19 cellular contexts compared by ENCODE assay signal in the genomic region with DNA sequence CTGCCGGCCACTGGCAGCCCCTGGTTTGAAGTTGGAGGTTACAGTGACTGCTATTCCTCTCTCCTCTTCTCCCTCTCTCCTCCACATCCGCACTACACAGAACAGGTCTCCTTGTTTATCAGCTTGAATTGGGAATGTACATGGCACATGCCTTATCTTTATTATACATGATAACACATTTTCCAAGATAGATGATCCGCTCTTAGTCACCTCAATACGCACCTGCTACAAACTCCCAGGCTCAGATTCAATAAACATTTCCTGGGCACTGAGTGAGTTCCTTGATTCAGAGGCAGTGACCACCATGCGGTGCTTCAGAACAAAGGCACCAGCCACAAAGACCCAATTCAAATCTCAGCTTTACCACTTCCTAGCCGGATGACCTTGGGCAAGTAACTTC.
DNase-seq lines count a peak whose midpoint lies in the region; ATAC-seq and TF ChIP-seq lines count a peak whose summit lies in the region.
"Had no signal": no experiment of that assay in that cellular context is flagged by ENCODE, and none has a peak within 500 bp of the region (broad histone marks: within the 10 kb centered on the region; RNA-seq: fewer than 3 reads in every experiment).

No MANE protein-coding gene starts in this region.

- no peaks in the 10 kb centered on the region for H3K36me3 ChIP-seq in neural progenitor cell

- H3K79me2 ChIP-seq in neural progenitor cell (ENCODE audit: low read depth), result no peaks in the 10 kb centered on the region

- H3K4me3 ChIP-seq in neural progenitor cell, result no peak overlapping the region
- H3K4me3 ChIP-seq: GM23338 had no signal

- no peaks in the 10 kb centered on the region for H3K9me3 Mint-ChIP-seq in dendritic cell treated with granulocyte-macrophage colony-stimulating factor and Interleukin-4, amounts not matched to agents 40 ng/mL and 50 ng/mL, for 4 days
- peaks cover 2% of the 10 kb centered on the region for H3K9me3 Mint-ChIP-seq in neural progenitor cell
- H3K9me3 Mint-ChIP-seq: CD8-positive, alpha-beta memory T cell; GM23338 had no signal

- H3K36me3 Mint-ChIP-seq in dendritic cell treated with granulocyte-macrophage colony-stimulating factor and Interleukin-4, amounts not matched to agents 40 ng/mL and 50 ng/mL, for 4 days (ENCODE audit: low read depth), result no peaks in the 10 kb centered on the region
- no peaks in the 10 kb centered on the region for H3K36me3 Mint-ChIP-seq in neural progenitor cell
- H3K36me3 Mint-ChIP-seq: CD4-positive, CD25-positive, alpha-beta regulatory T cell; CD8-positive, alpha-beta memory T cell had no signal

- no peaks in the 10 kb centered on the region for H3F3A ChIP-seq in neural progenitor cell (ENCODE audit: low read depth)

- no peaks in the 10 kb centered on the region for H3K4me1 ChIP-seq in neural progenitor cell

- no peak overlapping the region for H3K4me3 Mint-ChIP-seq in dendritic cell treated with granulocyte-macrophage colony-stimulating factor and Interleukin-4, amounts not matched to agents 40 ng/mL and 50 ng/mL, for 4 days
- H3K4me3 Mint-ChIP-seq in neural progenitor cell, result no peak overlapping the region
- H3K4me3 Mint-ChIP-seq: B cell; CD4-positive, CD25-positive, alpha-beta regulatory T cell; CD8-positive, alpha-beta memory T cell; GM23338; IgD-negative memory B cell had no signal

- ATAC-seq in left ventricle myocardium superior (no peak), HG02840 (IDR thresholded peaks at IDR 0.05; ENCODE audit: low FRiP score, unreplicated experiment) (no peak), GM19351 (IDR thresholded peaks at IDR 0.05; ENCODE audit: unreplicated experiment) (no peak)
- ATAC-seq: GM23338 had no signal

- H3K27ac Mint-ChIP-seq in dendritic cell treated with granulocyte-macrophage colony-stimulating factor and Interleukin-4, amounts not matched to agents 40 ng/mL and 50 ng/mL, for 4 days, result peak overlapping the region; percentile 5
- H3K27ac Mint-ChIP-seq in neural progenitor cell, result no peak overlapping the region
- H3K27ac Mint-ChIP-seq: B cell; CD4-positive, CD25-positive, alpha-beta regulatory T cell; CD8-positive, alpha-beta memory T cell; GM23338; IgD-negative memory B cell had no signal

- peak overlapping the region; percentile 19 for H2AFZ ChIP-seq in neural progenitor cell (replicated peaks)
- H2AFZ ChIP-seq: GM23338 had no signal

- DNase-seq in cardiac septum (ENCODE audit: low spot score), result peak; percentile 44
- DNase-seq in left ventricle myocardium superior, result no peak
- no peak for DNase-seq in neural progenitor cell (ENCODE audit: low spot score)
- no peak for DNase-seq in NCI-H1105 (lab: John Stamatoyannopoulos, UW)
- DNase-seq: C1 segment of cervical spinal cord; CD4-positive, CD25-positive, alpha-beta regulatory T cell; CD8-positive, alpha-beta memory T cell; COR-L47; DMS 273 treated with DMSO at 0.1 percent for 48 hours; DMS53; DND-41; HCEC 1CT had no signal

- no peak overlapping the region for H3K4me2 ChIP-seq in neural progenitor cell
- H3K4me2 ChIP-seq: GM23338 had no signal

- intact Hi-C loops in cardiac septum (cut with DNase I) (no loop called here), left ventricle myocardium superior (cut with micrococcal nuclease) (no loop called here)
- intact Hi-C loops in dendritic cell treated with granulocyte-macrophage colony-stimulating factor and Interleukin-4, amounts not matched to agents 40 ng/mL and 50 ng/mL, for 4 days (cut with micrococcal nuclease), result no loop called here

- peaks cover 18% of the 10 kb centered on the region for H3K4me1 Mint-ChIP-seq in dendritic cell treated with granulocyte-macrophage colony-stimulating factor and Interleukin-4, amounts not matched to agents 40 ng/mL and 50 ng/mL, for 4 days (ENCODE audit: low read depth)
- peaks cover 6% of the 10 kb centered on the region for H3K4me1 Mint-ChIP-seq in neural progenitor cell
- H3K4me1 Mint-ChIP-seq: B cell; CD4-positive, CD25-positive, alpha-beta regulatory T cell; CD8-positive, alpha-beta memory T cell; GM23338; IgD-negative memory B cell had no signal

- H3K27ac ChIP-seq in neural progenitor cell, result no peak overlapping the region
- H3K27ac ChIP-seq: 22Rv1 had no signal

- no peak for TF ChIP-seq CTCF in neural progenitor cell (IDR thresholded peaks at IDR 0.05)

- H3K9me3 ChIP-seq in neural progenitor cell (ENCODE audit: low read depth), result no peaks in the 10 kb centered on the region

- peaks cover 22% of the 10 kb centered on the region for H3K27me3 Mint-ChIP-seq in dendritic cell treated with granulocyte-macrophage colony-stimulating factor and Interleukin-4, amounts not matched to agents 40 ng/mL and 50 ng/mL, for 4 days
- H3K27me3 Mint-ChIP-seq in neural progenitor cell (ENCODE audit: insufficient read depth, low read depth), result peaks cover 8% of the 10 kb centered on the region
- H3K27me3 Mint-ChIP-seq: B cell, IgD-negative memory B cell had no signal

- H3K27me3 ChIP-seq in neural progenitor cell, result no peaks in the 10 kb centered on the region

- no peak overlapping the region for H3K9ac ChIP-seq in neural progenitor cell

- H4K20me1 ChIP-seq in neural progenitor cell (ENCODE audit: low read depth), result no peaks in the 10 kb centered on the region
